ENCODE assay signal across 1 cellular context in genomic region chr12:130971871-130972588, GRCh38.
TF ChIP-seq lines count a peak whose summit lies in the region.

No MANE protein-coding gene starts in this region.

TF ChIP-seq in HepG2, 621 proteins besides CTCF, POLR2A, EP300 and RAD21 (continued from another document and continues in another):
- TF ChIP-seq ZNF577 (CRISPR knock-in tag; IDR thresholded peaks at IDR 0.05; ENCODE audit: borderline replicate concordance, low read depth) = no peak
- no peak for TF ChIP-seq MTF1 (CRISPR knock-in tag; IDR thresholded peaks at IDR 0.05)
- TF ChIP-seq HMG20A (CRISPR knock-in tag; IDR thresholded peaks at IDR 0.05; ENCODE audit: borderline replicate concordance) = 0 out of 2 replicates have a peak, but pooled peaks have one; percentile 39
- TF ChIP-seq SMARCE1 (IDR thresholded peaks at IDR 0.05; ENCODE audit: borderline replicate concordance) = no peak
- TF ChIP-seq PHB2 (IDR thresholded peaks at IDR 0.05; ENCODE audit: partially characterized antibody) = no peak
- peak; percentile 55 for TF ChIP-seq ZGPAT (CRISPR knock-in tag; IDR thresholded peaks at IDR 0.05)
- TF ChIP-seq ZNF547 (CRISPR knock-in tag; IDR thresholded peaks at IDR 0.05) = no peak
- no peak for TF ChIP-seq TRIM22 (IDR thresholded peaks at IDR 0.05)
- no peak for TF ChIP-seq ZNF180 (CRISPR knock-in tag; IDR thresholded peaks at IDR 0.05; ENCODE audit: borderline replicate concordance, low read depth)
- no peak for TF ChIP-seq PRDM10 (CRISPR knock-in tag; IDR thresholded peaks at IDR 0.05; ENCODE audit: low read depth)
- TF ChIP-seq ZBTB7B (CRISPR knock-in tag; IDR thresholded peaks at IDR 0.05) = no peak
- no peak for TF ChIP-seq MXD3 (CRISPR knock-in tag; IDR thresholded peaks at IDR 0.05)
- TF ChIP-seq ZNF530 (CRISPR knock-in tag; IDR thresholded peaks at IDR 0.05; ENCODE audit: low read depth) = no peak
- TF ChIP-seq E2F2 (CRISPR knock-in tag; IDR thresholded peaks at IDR 0.05; ENCODE audit: borderline replicate concordance) = no peak
- no peak for TF ChIP-seq ZBTB14 (CRISPR knock-in tag; IDR thresholded peaks at IDR 0.05)
- TF ChIP-seq SOX6 (IDR thresholded peaks at IDR 0.05) = no peak
- TF ChIP-seq SOX6 (CRISPR knock-in tag; IDR thresholded peaks at IDR 0.05) = peak; percentile 63; the same call in 1 of the 2 replicates
- TF ChIP-seq TOE1 (CRISPR knock-in tag; IDR thresholded peaks at IDR 0.05) = no peak
- no peak for TF ChIP-seq SIX1 (CRISPR knock-in tag; IDR thresholded peaks at IDR 0.05; ENCODE audit: borderline replicate concordance)
- TF ChIP-seq ZNF816 (CRISPR knock-in tag; IDR thresholded peaks at IDR 0.05; ENCODE audit: borderline replicate concordance) = no peak
- no peak for TF ChIP-seq RERE (CRISPR knock-in tag; IDR thresholded peaks at IDR 0.05; ENCODE audit: low read depth)
- no peak for TF ChIP-seq RFX1 (IDR thresholded peaks at IDR 0.05)
- TF ChIP-seq ZFP36 (IDR thresholded peaks at IDR 0.05; ENCODE audit: borderline replicate concordance, low read depth, low read length, partially characterized antibody) = no peak
- no peak for TF ChIP-seq SKI (IDR thresholded peaks at IDR 0.05; ENCODE audit: partially characterized antibody)
- peak; percentile 72; the same call in 1 of the 2 replicates for TF ChIP-seq ZBED4 (CRISPR knock-in tag; IDR thresholded peaks at IDR 0.05; ENCODE audit: borderline replicate concordance)
- 0 out of 2 replicates have a peak, but pooled peaks have one; percentile 10 for TF ChIP-seq UBTF (CRISPR knock-in tag; IDR thresholded peaks at IDR 0.05)
